1 cellular context compared by ENCODE assay signal in the genomic region with DNA sequence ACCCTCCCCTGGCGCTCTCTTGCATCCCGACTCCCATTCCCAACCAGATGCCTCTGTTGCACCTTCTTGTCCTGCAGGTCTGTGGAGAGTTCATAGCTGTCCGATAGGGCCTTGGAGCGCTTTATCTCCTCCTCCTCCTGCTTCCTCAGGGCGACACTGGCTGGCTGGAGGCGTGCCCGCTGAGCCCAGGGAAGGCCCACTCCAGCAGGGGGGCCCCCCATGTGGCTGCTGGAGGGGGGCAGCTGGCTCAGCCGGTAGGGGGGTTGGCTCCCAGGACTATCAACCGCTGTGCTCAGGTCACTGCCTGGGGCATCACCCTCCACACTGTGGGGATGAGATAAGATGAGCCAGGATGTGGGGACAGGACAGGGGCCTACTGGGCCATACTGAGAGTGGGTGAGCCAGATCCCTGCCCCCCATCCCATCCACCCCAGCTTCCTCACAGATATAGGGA.
TF ChIP-seq lines count a peak whose summit lies in the region.

No MANE protein-coding gene starts in this region.

TF ChIP-seq in K562, 482 proteins besides CTCF, POLR2A, EP300 and RAD21 (continued from another document and continues in another):
- TF ChIP-seq, protein P1, sequence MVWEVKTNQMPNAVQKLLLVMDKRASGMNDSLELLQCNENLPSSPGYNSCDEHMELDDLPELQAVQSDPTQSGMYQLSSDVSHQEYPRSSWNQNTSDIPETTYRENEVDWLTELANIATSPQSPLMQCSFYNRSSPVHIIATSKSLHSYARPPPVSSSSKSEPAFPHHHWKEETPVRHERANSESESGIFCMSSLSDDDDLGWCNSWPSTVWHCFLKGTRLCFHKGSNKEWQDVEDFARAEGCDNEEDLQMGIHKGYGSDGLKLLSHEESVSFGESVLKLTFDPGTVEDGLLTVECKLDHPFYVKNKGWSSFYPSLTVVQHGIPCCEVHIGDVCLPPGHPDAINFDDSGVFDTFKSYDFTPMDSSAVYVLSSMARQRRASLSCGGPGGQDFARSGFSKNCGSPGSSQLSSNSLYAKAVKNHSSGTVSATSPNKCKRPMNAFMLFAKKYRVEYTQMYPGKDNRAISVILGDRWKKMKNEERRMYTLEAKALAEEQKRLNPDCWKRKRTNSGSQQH (CRISPR knock-in tag; IDR thresholded peaks at IDR 0.05): no peak
- TF ChIP-seq PHF20 (IDR thresholded peaks at IDR 0.05; ENCODE audit: partially characterized antibody) (no peak), BRCA1 (IDR thresholded peaks at IDR 0.05) (no peak), BRCA1 (CRISPR knock-in tag; IDR thresholded peaks at IDR 0.05) (no peak), PREB (CRISPR knock-in tag; IDR thresholded peaks at IDR 0.05) (no peak), CTBP1 (IDR thresholded peaks at IDR 0.05; ENCODE audit: borderline replicate concordance) (peak; percentile 90), SNRNP70 (optimal IDR thresholded peaks at IDR 0.05; ENCODE audit: low read depth, low read length) (no peak), CBX3 (IDR thresholded peaks at IDR 0.05; ENCODE audit: borderline replicate concordance in 1 of 2, low read length in 2 of 2) (peak in 1 of 2 experiments; percentile 17; a peak in 1 of 3 replicates), ILF3 (IDR thresholded peaks at IDR 0.05; ENCODE audit: borderline replicate concordance) (no peak), RFX5 (IDR thresholded peaks at IDR 0.05; ENCODE audit: low read depth, low read length) (no peak), ZBTB34 (CRISPR knock-in tag; IDR thresholded peaks at IDR 0.05) (no peak), KLF1 (tag; IDR thresholded peaks at IDR 0.05) (no peak), ZBTB2 (IDR thresholded peaks at IDR 0.05) (peak; percentile 75; the same call in 1 of the 2 replicates), ZNF764 (CRISPR knock-in tag; IDR thresholded peaks at IDR 0.05; ENCODE audit: low read depth) (peak; percentile 92), FOXO4 (CRISPR knock-in tag; IDR thresholded peaks at IDR 0.05) (no peak), SMARCB1 (IDR thresholded peaks at IDR 0.05; ENCODE audit: insufficient read length, low read depth) (no peak), RFX7 (CRISPR knock-in tag; IDR thresholded peaks at IDR 0.05) (no peak), FOXK2 (conservative IDR thresholded peaks at IDR 0.05 in 1 of 2, IDR thresholded peaks at IDR 0.05 in 1 of 2; ENCODE audit: low read depth in 2 of 2) (0 out of 4 replicates have a peak, but pooled peaks of 1 of the 2 experiments have one; percentile 40), HEY1 (CRISPR knock-in tag; IDR thresholded peaks at IDR 0.05; ENCODE audit: borderline replicate concordance) (no peak), CBFA2T3 (IDR thresholded peaks at IDR 0.05) (peak; percentile 98), MBD1 (CRISPR knock-in tag; IDR thresholded peaks at IDR 0.05) (no peak), RBM14 (IDR thresholded peaks at IDR 0.05; ENCODE audit: borderline replicate concordance, insufficient read depth, low read depth, low read length) (no peak), TAF15 (IDR thresholded peaks at IDR 0.05; ENCODE audit: low read depth, low read length) (no peak), TEAD4 (IDR thresholded peaks at IDR 0.05; ENCODE audit: low read length) (peak; percentile 89), TEAD4 (CRISPR knock-in tag; IDR thresholded peaks at IDR 0.05; ENCODE audit: borderline replicate concordance) (no peak), ARID1B (IDR thresholded peaks at IDR 0.05) (peak; percentile 92), ZNF143 (CRISPR knock-in tag; IDR thresholded peaks at IDR 0.05) (no peak), ZNF174 (CRISPR knock-in tag; IDR thresholded peaks at IDR 0.05) (no peak), NR2C2 (CRISPR knock-in tag; IDR thresholded peaks at IDR 0.05) (no peak), NR2C2 (tag; IDR thresholded peaks at IDR 0.05) (peak; percentile 17; the same call in 1 of the 2 replicates), NFIC (IDR thresholded peaks at IDR 0.05) (peak; percentile 88)
- TF ChIP-seq, protein P2, sequence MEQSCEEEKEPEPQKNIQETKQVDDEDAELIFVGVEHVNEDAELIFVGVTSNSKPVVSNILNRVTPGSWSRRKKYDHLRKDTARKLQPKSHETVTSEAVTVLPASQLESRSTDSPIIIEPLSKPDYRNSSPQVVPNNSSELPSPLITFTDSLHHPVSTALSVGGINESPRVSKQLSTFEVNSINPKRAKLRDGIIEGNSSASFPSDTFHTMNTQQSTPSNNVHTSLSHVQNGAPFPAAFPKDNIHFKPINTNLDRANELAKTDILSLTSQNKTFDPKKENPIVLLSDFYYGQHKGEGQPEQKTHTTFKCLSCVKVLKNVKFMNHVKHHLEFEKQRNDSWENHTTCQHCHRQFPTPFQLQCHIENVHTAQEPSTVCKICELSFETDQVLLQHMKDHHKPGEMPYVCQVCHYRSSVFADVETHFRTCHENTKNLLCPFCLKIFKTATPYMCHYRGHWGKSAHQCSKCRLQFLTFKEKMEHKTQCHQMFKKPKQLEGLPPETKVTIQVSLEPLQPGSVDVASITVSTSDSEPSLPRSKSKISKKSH (CRISPR knock-in tag; IDR thresholded peaks at IDR 0.05): no peak
- TF ChIP-seq, protein P3, sequence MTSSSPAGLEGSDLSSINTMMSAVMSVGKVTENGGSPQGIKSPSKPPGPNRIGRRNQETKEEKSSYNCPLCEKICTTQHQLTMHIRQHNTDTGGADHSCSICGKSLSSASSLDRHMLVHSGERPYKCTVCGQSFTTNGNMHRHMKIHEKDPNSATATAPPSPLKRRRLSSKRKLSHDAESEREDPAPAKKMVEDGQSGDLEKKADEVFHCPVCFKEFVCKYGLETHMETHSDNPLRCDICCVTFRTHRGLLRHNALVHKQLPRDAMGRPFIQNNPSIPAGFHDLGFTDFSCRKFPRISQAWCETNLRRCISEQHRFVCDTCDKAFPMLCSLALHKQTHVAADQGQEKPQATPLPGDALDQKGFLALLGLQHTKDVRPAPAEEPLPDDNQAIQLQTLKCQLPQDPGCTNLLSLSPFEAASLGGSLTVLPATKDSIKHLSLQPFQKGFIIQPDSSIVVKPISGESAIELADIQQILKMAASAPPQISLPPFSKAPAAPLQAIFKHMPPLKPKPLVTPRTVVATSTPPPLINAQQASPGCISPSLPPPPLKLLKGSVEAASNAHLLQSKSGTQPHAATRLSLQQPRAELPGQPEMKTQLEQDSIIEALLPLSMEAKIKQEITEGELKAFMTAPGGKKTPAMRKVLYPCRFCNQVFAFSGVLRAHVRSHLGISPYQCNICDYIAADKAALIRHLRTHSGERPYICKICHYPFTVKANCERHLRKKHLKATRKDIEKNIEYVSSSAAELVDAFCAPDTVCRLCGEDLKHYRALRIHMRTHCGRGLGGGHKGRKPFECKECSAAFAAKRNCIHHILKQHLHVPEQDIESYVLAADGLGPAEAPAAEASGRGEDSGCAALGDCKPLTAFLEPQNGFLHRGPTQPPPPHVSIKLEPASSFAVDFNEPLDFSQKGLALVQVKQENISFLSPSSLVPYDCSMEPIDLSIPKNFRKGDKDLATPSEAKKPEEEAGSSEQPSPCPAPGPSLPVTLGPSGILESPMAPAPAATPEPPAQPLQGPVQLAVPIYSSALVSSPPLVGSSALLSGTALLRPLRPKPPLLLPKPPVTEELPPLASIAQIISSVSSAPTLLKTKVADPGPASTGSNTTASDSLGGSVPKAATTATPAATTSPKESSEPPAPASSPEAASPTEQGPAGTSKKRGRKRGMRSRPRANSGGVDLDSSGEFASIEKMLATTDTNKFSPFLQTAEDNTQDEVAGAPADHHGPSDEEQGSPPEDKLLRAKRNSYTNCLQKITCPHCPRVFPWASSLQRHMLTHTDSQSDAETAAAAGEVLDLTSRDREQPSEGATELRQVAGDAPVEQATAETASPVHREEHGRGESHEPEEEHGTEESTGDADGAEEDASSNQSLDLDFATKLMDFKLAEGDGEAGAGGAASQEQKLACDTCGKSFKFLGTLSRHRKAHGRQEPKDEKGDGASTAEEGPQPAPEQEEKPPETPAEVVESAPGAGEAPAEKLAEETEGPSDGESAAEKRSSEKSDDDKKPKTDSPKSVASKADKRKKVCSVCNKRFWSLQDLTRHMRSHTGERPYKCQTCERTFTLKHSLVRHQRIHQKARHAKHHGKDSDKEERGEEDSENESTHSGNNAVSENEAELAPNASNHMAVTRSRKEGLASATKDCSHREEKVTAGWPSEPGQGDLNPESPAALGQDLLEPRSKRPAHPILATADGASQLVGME (CRISPR knock-in tag; IDR thresholded peaks at IDR 0.05): 0 out of 2 replicates have a peak, but pooled peaks have one; percentile 25
- TF ChIP-seq, protein P4, sequence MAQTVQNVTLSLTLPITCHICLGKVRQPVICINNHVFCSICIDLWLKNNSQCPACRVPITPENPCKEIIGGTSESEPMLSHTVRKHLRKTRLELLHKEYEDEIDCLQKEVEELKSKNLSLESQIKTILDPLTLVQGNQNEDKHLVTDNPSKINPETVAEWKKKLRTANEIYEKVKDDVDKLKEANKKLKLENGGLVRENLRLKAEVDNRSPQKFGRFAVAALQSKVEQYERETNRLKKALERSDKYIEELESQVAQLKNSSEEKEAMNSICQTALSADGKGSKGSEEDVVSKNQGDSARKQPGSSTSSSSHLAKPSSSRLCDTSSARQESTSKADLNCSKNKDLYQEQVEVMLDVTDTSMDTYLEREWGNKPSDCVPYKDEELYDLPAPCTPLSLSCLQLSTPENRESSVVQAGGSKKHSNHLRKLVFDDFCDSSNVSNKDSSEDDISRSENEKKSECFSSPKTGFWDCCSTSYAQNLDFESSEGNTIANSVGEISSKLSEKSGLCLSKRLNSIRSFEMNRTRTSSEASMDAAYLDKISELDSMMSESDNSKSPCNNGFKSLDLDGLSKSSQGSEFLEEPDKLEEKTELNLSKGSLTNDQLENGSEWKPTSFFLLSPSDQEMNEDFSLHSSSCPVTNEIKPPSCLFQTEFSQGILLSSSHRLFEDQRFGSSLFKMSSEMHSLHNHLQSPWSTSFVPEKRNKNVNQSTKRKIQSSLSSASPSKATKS (CRISPR knock-in tag; IDR thresholded peaks at IDR 0.05): no peak
- TF ChIP-seq, protein P5, sequence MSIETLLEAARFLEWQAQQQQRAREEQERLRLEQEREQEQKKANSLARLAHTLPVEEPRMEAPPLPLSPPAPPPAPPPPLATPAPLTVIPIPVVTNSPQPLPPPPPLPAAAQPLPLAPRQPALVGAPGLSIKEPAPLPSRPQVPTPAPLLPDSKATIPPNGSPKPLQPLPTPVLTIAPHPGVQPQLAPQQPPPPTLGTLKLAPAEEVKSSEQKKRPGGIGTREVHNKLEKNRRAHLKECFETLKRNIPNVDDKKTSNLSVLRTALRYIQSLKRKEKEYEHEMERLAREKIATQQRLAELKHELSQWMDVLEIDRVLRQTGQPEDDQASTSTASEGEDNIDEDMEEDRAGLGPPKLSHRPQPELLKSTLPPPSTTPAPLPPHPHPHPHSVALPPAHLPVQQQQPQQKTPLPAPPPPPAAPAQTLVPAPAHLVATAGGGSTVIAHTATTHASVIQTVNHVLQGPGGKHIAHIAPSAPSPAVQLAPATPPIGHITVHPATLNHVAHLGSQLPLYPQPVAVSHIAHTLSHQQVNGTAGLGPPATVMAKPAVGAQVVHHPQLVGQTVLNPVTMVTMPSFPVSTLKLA (conservative IDR thresholded peaks at IDR 0.05): peak; percentile 70 to 79
